In the genomic region with DNA sequence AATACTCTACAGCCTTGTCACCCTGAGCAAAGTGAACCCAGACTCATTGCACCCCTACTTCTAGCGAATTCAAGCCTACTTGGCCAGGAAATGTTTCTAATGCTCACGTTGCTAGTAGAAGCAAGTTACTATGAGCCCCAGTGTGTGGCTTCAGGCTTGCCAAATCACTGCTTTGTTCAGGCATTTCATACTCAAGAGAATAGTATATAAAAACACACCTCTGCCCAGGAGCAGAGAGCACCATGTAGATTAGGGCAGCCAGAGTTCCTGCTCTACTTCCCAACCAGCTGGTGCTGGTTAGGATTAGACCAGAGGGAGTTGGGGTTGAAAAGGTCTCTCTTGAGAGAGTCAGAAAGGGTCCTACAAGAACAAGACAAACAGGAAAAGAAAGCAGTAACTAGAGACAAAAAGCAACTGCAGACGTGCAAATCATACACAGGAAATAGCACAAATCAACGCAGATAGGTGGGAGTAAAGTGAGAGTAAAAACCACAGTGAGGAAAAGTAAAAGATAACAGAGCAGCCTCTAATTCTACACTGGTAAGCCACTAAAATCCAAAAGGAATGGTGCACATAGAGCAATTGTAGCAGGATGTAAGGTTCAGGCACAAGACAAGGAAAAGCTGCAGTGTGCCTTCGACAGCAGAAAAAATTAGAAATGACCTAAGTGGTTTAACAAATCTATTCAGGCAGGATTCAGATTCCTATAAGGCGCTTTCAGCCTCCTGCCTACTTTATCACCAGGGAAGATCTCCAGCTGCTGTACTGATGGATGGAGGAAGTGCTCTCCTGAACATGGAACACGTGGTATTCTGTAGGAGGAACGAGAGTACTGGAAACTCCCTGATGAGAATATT, we compare ENCODE assay signal across 7 cellular contexts. TPM values are rescaled to one million over a fixed set of nuclear protein-coding genes. Genes with fewer than 3 reads are reported as not detected.
DNase-seq lines count a peak whose midpoint lies in the region; ATAC-seq and TF ChIP-seq lines count a peak whose summit lies in the region.

No MANE protein-coding gene starts in this region.

- H2AFZ ChIP-seq in OCI-LY3 (ENCODE audit: low read depth, low read length) = peak overlapping the region; percentile 99

- TF ChIP-seq CTCF in OCI-LY3 (IDR thresholded peaks at IDR 0.05; ENCODE audit: low read depth, low read length) (no peak), lower lobe of right lung (IDR thresholded peaks at IDR 0.05) (no peak)

- H4K20me1 ChIP-seq in OCI-LY3 (ENCODE audit: insufficient read depth, low read length) = no peaks in the 10 kb centered on the region

- peak; percentile 13 for DNase-seq in kidney glomerular epithelial cell (lab: John Stamatoyannopoulos, UW)
- DNase-seq in EL = no peak
- DNase-seq in lower lobe of right lung = no peak

- H3K4me2 ChIP-seq in OCI-LY3 (ENCODE audit: low read length) = peak overlapping the region; percentile 45

- H3K79me2 ChIP-seq in OCI-LY3 (ENCODE audit: low read length) = no peaks in the 10 kb centered on the region

- H3K27ac ChIP-seq in OCI-LY3 (ENCODE audit: low read length) (no peak overlapping the region), lower lobe of right lung (no peak overlapping the region)

- no peaks in the 10 kb centered on the region for H3K27me3 ChIP-seq in OCI-LY3 (ENCODE audit: low read depth, low read length)
- H3K27me3 ChIP-seq in lower lobe of right lung (ENCODE audit: low read depth) = no peaks in the 10 kb centered on the region

- no peaks in the 10 kb centered on the region for H3K9me3 ChIP-seq in OCI-LY3 (ENCODE audit: insufficient read depth, low read length)
- no peaks in the 10 kb centered on the region for H3K9me3 ChIP-seq in lower lobe of right lung

- intact Hi-C loops in lower lobe of right lung (cut with DNase I) = no loop called here

- no peak overlapping the region for H3K9ac ChIP-seq in OCI-LY3 (ENCODE audit: low read length)

- H3K4me1 ChIP-seq in OCI-LY3 (ENCODE audit: low read length) (peaks cover 10% of the 10 kb centered on the region), lower lobe of right lung (no peaks in the 10 kb centered on the region)

- peak overlapping the region; percentile 10; the same call in 1 of the 2 replicates for H3K4me3 ChIP-seq in OCI-LY3 (ENCODE audit: low read length)
- no peak overlapping the region for H3K4me3 ChIP-seq in lower lobe of right lung

- H3K36me3 ChIP-seq in OCI-LY3 (replicated peaks; ENCODE audit: low read depth, low read length) = no peaks in the 10 kb centered on the region
- no peaks in the 10 kb centered on the region for H3K36me3 ChIP-seq in lower lobe of right lung

- ATAC-seq in GM18511 (IDR thresholded peaks at IDR 0.05; ENCODE audit: unreplicated experiment) (peak; percentile 85), GM21737 (IDR thresholded peaks at IDR 0.05; ENCODE audit: unreplicated experiment) (peak; percentile 83), lower lobe of right lung (no peak), GM19324 (IDR thresholded peaks at IDR 0.05; ENCODE audit: low FRiP score, unreplicated experiment) (no peak)

RNA-seq across cellular contexts. Expression of a gene that starts 49.6 kb away (rescaled TPM):
- total RNA-seq in lower lobe of right lung = 23.5 TPM

Comparison
In these comparisons a context has a peak if more than half of its experiments do, and no peak if none do; other contexts are left out.
1. ATAC-seq: peak in GM18511 (single experiment) and GM21737 (single experiment); none in lower lobe of right lung (0 of 2) and GM19324 (single experiment).